30 cellular contexts compared by ENCODE assay signal in the genomic region with DNA sequence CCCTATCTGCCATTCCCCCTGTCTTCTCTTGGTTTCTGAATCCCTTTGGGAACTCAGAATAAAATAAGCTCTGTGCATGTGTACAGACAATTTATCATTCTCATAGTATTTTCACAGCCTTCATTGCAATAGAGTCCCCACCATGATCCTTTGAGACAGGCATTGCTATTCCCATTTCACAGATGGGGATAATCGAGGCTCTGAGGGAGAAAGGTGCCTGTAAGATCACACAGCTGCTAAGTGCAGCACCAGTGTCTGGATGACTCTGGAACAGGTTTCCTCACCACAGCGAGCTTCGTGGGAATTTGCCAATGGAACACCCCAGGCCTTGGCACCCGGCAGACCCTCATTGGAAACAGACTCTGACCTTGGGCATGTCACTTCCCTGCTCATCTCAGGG.
"Had no signal": no experiment of that assay in that cellular context is flagged by ENCODE, and none has a peak within 500 bp of the region (broad histone marks: within the 10 kb centered on the region; RNA-seq: fewer than 3 reads in every experiment).

No MANE protein-coding gene starts in this region.

- DNase-seq: activated CD4-positive, alpha-beta T cell treated with anti-CD3 and anti-CD28 coated beads for 36 hours; activated CD4-positive, alpha-beta T cell treated with anti-CD3 and anti-CD28 coated beads, Interleukin-2, amount 10 ng/mL, durations not matched to agents 7 days and 5 days; activated CD4-positive, alpha-beta T cell treated with anti-CD3 and anti-CD28 coated beads, Interleukin-2, amount 50 U/mL, for 48 hours; activated CD8-positive, alpha-beta T cell treated with anti-CD3 and anti-CD28 coated beads, Interleukin-2, amount 10 ng/mL, durations not matched to agents 7 days and 5 days; activated gamma-delta T cell treated with Interleukin-2 at 50 U/mL for 16 hours; activated naive CD4-positive, alpha-beta T cell treated with anti-CD3 and anti-CD28 coated beads for 36 hours; activated T-cell treated with anti-CD3 and anti-CD28 coated beads for 4 hours; activated T-cell treated with anti-CD3 and anti-CD28 coated beads, Interleukin-2, amount 50 U/mL, for 4 hours; adrenal gland; body of pancreas; caudate nucleus; cerebellar nuclear complex; KBM-7; NCI-H1105; NCI-H1436; NCI-H1694; NCI-H1930; NCI-H345; NCI-H526; NCI-H748 treated with DMSO at 0.1 percent for 48 hours; NK-92 treated with Interleukin-12 subunit alpha and Interleukin-12 subunit beta, amount 100 ng/mL, for 24 hours; SIG-M5; T1000 had no signal

- H3K4me1 ChIP-seq: adrenal gland, body of pancreas, breast epithelium had no signal

- H3K27ac Mint-ChIP-seq: activated CD4-positive, alpha-beta T cell treated with anti-CD3 and anti-CD28 coated beads for 36 hours; activated CD4-positive, alpha-beta T cell treated with anti-CD3 and anti-CD28 coated beads, Interleukin-2, amount 10 ng/mL, durations not matched to agents 7 days and 5 days; activated CD8-positive, alpha-beta T cell treated with anti-CD3 and anti-CD28 coated beads, Interleukin-2, amount 10 ng/mL, durations not matched to agents 7 days and 5 days; activated naive CD4-positive, alpha-beta T cell treated with anti-CD3 and anti-CD28 coated beads for 36 hours; activated naive CD4-positive, alpha-beta T cell treated with anti-CD3 and anti-CD28 coated beads, Interleukin-2, amount 50 U/mL, for 72 hours; activated T-helper 1 cell treated with anti-CD3 and anti-CD28 coated beads, Interleukin-12 subunit alpha, Interleukin-12 subunit beta, Interleukin-2, Interleukin-4 antibody, amounts not matched to agents 30 ng/mL and 10 ng/mL and 1 ng/mL, durations not matched to agents 14 hours and 24 hours and 36 hours had no signal

- H3K4me3 ChIP-seq: adrenal gland, body of pancreas, breast epithelium had no signal

- H3K9me3 ChIP-seq: adrenal gland, body of pancreas, breast epithelium had no signal

- FAIRE-seq: astrocyte had no signal

- H3K4me3 Mint-ChIP-seq: activated CD4-positive, alpha-beta T cell treated with anti-CD3 and anti-CD28 coated beads for 36 hours; activated CD4-positive, alpha-beta T cell treated with anti-CD3 and anti-CD28 coated beads, Interleukin-2, amount 10 ng/mL, durations not matched to agents 7 days and 5 days; activated CD8-positive, alpha-beta T cell treated with anti-CD3 and anti-CD28 coated beads, Interleukin-2, amount 10 ng/mL, durations not matched to agents 7 days and 5 days; activated naive CD4-positive, alpha-beta T cell treated with anti-CD3 and anti-CD28 coated beads for 36 hours; activated T-cell treated with anti-CD3 and anti-CD28 coated beads, Interleukin-2, amount 50 U/mL, for 4 hours; activated T-helper 1 cell treated with anti-CD3 and anti-CD28 coated beads, Interleukin-12 subunit alpha, Interleukin-12 subunit beta, Interleukin-2, Interleukin-4 antibody, amounts not matched to agents 30 ng/mL and 10 ng/mL and 1 ng/mL, durations not matched to agents 14 hours and 24 hours and 36 hours had no signal

- ATAC-seq: activated CD4-positive, alpha-beta T cell treated with anti-CD3 and anti-CD28 coated beads for 36 hours; activated CD8-positive, alpha-beta T cell treated with anti-CD3 and anti-CD28 coated beads, Interleukin-2, amount 10 ng/mL, durations not matched to agents 7 days and 5 days; activated naive CD4-positive, alpha-beta T cell treated with anti-CD3 and anti-CD28 coated beads, Interleukin-2, amount 50 U/mL, for 72 hours; activated T-cell treated with anti-CD3 and anti-CD28 coated beads, Interleukin-2, amount 50 U/mL, for 4 hours; body of pancreas; PC-3; Right ventricle myocardium inferior had no signal

- H3K27me3 ChIP-seq: adrenal gland, body of pancreas had no signal

- H3K27ac ChIP-seq: adrenal gland, body of pancreas, breast epithelium, RWPE1 had no signal

- H3K4me1 Mint-ChIP-seq: activated CD4-positive, alpha-beta T cell treated with anti-CD3 and anti-CD28 coated beads for 36 hours; activated CD4-positive, alpha-beta T cell treated with anti-CD3 and anti-CD28 coated beads, Interleukin-2, amount 10 ng/mL, durations not matched to agents 7 days and 5 days had no signal

- H3K9me3 Mint-ChIP-seq: activated CD4-positive, alpha-beta T cell treated with anti-CD3 and anti-CD28 coated beads, Interleukin-2, amount 10 ng/mL, durations not matched to agents 7 days and 5 days; activated naive CD4-positive, alpha-beta T cell treated with anti-CD3 and anti-CD28 coated beads for 36 hours; activated naive CD4-positive, alpha-beta T cell treated with anti-CD3 and anti-CD28 coated beads, Interleukin-2, amount 50 U/mL, for 72 hours; activated T-cell treated with anti-CD3 and anti-CD28 coated beads, Interleukin-2, amount 50 U/mL, for 4 hours; activated T-helper 1 cell treated with anti-CD3 and anti-CD28 coated beads, Interleukin-12 subunit alpha, Interleukin-12 subunit beta, Interleukin-2, Interleukin-4 antibody, amounts not matched to agents 30 ng/mL and 10 ng/mL and 1 ng/mL, durations not matched to agents 14 hours and 24 hours and 36 hours had no signal

- H3K36me3 Mint-ChIP-seq: activated naive CD4-positive, alpha-beta T cell treated with anti-CD3 and anti-CD28 coated beads, Interleukin-2, amount 50 U/mL, for 72 hours had no signal

- H3K36me3 ChIP-seq: adrenal gland, breast epithelium had no signal
